8 cellular contexts compared by ENCODE assay signal in the genomic region with DNA sequence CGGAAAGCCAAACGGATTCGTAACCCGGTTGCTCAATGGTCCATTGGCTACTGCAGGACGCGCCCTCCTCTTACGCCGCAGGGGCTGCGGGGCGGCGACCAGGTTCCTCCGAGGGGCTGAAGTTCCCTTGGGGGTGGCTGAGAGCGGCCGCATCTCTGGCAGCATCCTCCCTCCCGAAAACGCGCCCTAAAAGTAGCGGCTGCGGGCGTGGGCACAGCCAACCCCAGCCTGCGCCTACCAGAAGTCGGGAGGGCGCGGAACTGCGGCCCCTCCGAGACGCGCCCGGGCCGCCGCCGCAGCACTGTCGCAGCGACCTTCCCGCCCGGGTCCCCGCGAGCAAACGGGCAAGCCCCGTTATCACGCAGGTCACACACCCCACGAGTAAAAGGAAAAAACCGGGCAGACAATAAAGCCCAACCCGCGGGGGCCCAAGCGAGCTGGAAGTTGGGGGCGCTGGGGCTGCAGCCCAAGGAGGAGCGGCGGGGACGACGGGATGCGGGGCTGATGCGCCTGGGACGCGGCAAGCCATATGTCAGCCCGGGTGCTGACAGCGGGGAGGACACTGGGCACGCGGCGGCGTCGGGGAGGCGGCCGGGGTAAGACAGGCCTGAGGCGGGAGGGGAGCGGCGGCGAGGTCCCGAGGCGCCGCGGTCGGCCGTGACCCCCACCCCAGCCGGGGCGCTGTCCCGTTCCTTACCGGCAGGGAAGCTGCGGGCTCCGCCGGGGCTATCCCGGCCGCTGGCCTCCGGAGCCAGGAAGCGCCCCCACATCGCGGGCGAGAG. TPM values are rescaled to one million over a fixed set of nuclear protein-coding genes. Genes with fewer than 3 reads are reported as not detected.
A peak's percentile ranks its signal among the peaks of the same experiment; 100 is the strongest.
DNase-seq lines count a peak whose midpoint lies in the region; ATAC-seq and TF ChIP-seq lines count a peak whose summit lies in the region.

No MANE protein-coding gene starts in this region.

- DNase-seq in AG08396 (ENCODE audit: low spot score) (peak; percentile 66), NOMO-1 treated with DMSO at 0.1 percent for 48 hours (lab: John Stamatoyannopoulos, UW; ENCODE audit: unreplicated experiment) (peak; percentile 26), fibroblast of lung (ENCODE audit: low read depth in 2 of 2) (peak; percentile 58 to 73), tibial nerve (ENCODE audit: low spot score in 2 of 2) (peak; percentile 16 to 40)
- DNase-seq in activated T-helper 1 cell treated with anti-CD3 and anti-CD28 coated beads, Interleukin-12 subunit alpha, Interleukin-12 subunit beta, Interleukin-2, Interleukin-4 antibody, amounts not matched to agents 30 ng/mL and 10 ng/mL and 1 ng/mL, durations not matched to agents 14 hours and 24 hours and 36 hours (ENCODE audit: low spot score), result peak; percentile 34
- peak; percentile 74 for DNase-seq in natural killer cell treated with Interleukin-12 subunit alpha and Interleukin-12 subunit beta and Interleukin-15 and Interleukin-18, amount 100 ng/mL, for 72 hours (ENCODE audit: low spot score)

- H3K4me3 Mint-ChIP-seq in activated T-helper 1 cell treated with anti-CD3 and anti-CD28 coated beads, Interleukin-12 subunit alpha, Interleukin-12 subunit beta, Interleukin-2, Interleukin-4 antibody, amounts not matched to agents 30 ng/mL and 10 ng/mL and 1 ng/mL, durations not matched to agents 14 hours and 24 hours and 36 hours, result peak overlapping the region; percentile 85
- H3K4me3 Mint-ChIP-seq in natural killer cell treated with Interleukin-12 subunit alpha and Interleukin-12 subunit beta and Interleukin-15 and Interleukin-18, amount 100 ng/mL, for 72 hours, result peak overlapping the region; percentile 91

- H3K36me3 Mint-ChIP-seq in activated T-helper 1 cell treated with anti-CD3 and anti-CD28 coated beads, Interleukin-12 subunit alpha, Interleukin-12 subunit beta, Interleukin-2, Interleukin-4 antibody, amounts not matched to agents 30 ng/mL and 10 ng/mL and 1 ng/mL, durations not matched to agents 14 hours and 24 hours and 36 hours (ENCODE audit: low read depth), result peaks cover 16% of the 10 kb centered on the region
- no peaks in the 10 kb centered on the region for H3K36me3 Mint-ChIP-seq in natural killer cell treated with Interleukin-12 subunit alpha and Interleukin-12 subunit beta and Interleukin-15 and Interleukin-18, amount 100 ng/mL, for 72 hours

- TF ChIP-seq EP300 in tibial nerve (IDR thresholded peaks at IDR 0.05), result peak in 1 of 2 donors; percentile 50

- peak in 1 of 2 donors; percentile 55 for TF ChIP-seq POLR2A in tibial nerve (IDR thresholded peaks at IDR 0.05)

- H3K9ac ChIP-seq in fibroblast of lung (ENCODE audit: insufficient read depth, low read length), result peak overlapping the region; percentile 97

- H3K27ac Mint-ChIP-seq in activated T-helper 1 cell treated with anti-CD3 and anti-CD28 coated beads, Interleukin-12 subunit alpha, Interleukin-12 subunit beta, Interleukin-2, Interleukin-4 antibody, amounts not matched to agents 30 ng/mL and 10 ng/mL and 1 ng/mL, durations not matched to agents 14 hours and 24 hours and 36 hours, result peak overlapping the region; percentile 70
- H3K27ac Mint-ChIP-seq in natural killer cell treated with Interleukin-12 subunit alpha and Interleukin-12 subunit beta and Interleukin-15 and Interleukin-18, amount 100 ng/mL, for 72 hours, result peak overlapping the region; percentile 41 to 86

- H3K4me2 ChIP-seq in fibroblast of lung (ENCODE audit: extremely low read depth, insufficient read depth, low read length), result peak overlapping the region; percentile 93

- H3K4me1 Mint-ChIP-seq in activated T-helper 1 cell treated with anti-CD3 and anti-CD28 coated beads, Interleukin-12 subunit alpha, Interleukin-12 subunit beta, Interleukin-2, Interleukin-4 antibody, amounts not matched to agents 30 ng/mL and 10 ng/mL and 1 ng/mL, durations not matched to agents 14 hours and 24 hours and 36 hours (ENCODE audit: low read depth), result peaks cover 45% of the 10 kb centered on the region
- peaks cover 13 to 26% of the 10 kb centered on the region in 2 donors for H3K4me1 Mint-ChIP-seq in natural killer cell treated with Interleukin-12 subunit alpha and Interleukin-12 subunit beta and Interleukin-15 and Interleukin-18, amount 100 ng/mL, for 72 hours (ENCODE audit: low read depth in 2 of 2)

- H3K4me3 ChIP-seq in fibroblast of lung (replicated peaks in 1 of 4; ENCODE audit: control extremely low read depth in 1 of 4, insufficient read depth in 1 of 4, low read depth in 3 of 4, low read length in 4 of 4) (peak overlapping the region; percentile 85 to 99 (median 93)), tibial nerve (peak overlapping the region; percentile 68 to 97 (median 88))

- ATAC-seq in GM18517 (IDR thresholded peaks at IDR 0.05; ENCODE audit: unreplicated experiment) (peak; percentile 46), HG02981 (IDR thresholded peaks at IDR 0.05; ENCODE audit: unreplicated experiment) (peak; percentile 36)
- peak; percentile 68 to 70 for ATAC-seq in natural killer cell treated with Interleukin-12 subunit alpha and Interleukin-12 subunit beta and Interleukin-15 and Interleukin-18, amount 100 ng/mL, for 72 hours

- no peaks in the 10 kb centered on the region for H3K27me3 ChIP-seq in fibroblast of lung (ENCODE audit: control insufficient read depth, insufficient read depth, low read length)
- H3K27me3 ChIP-seq in tibial nerve, result no peaks in the 10 kb centered on the region

- intact Hi-C loops in activated T-helper 1 cell treated with anti-CD3 and anti-CD28 coated beads, Interleukin-12 subunit alpha, Interleukin-12 subunit beta, Interleukin-2, Interleukin-4 antibody, amounts not matched to agents 30 ng/mL and 10 ng/mL and 1 ng/mL, durations not matched to agents 14 hours and 24 hours and 36 hours (cut with micrococcal nuclease), result loop anchor here (1.0 to 10.0 kb wide), 15 partner anchors 14 to 1168 kb away; a partner anchor contains a TSS

- H3K36me3 ChIP-seq in fibroblast of lung (ENCODE audit: control insufficient read depth, insufficient read depth, low read length) (no peaks in the 10 kb centered on the region), tibial nerve (no peaks in the 10 kb centered on the region)

- no peaks in the 10 kb centered on the region for H3K9me3 Mint-ChIP-seq in activated T-helper 1 cell treated with anti-CD3 and anti-CD28 coated beads, Interleukin-12 subunit alpha, Interleukin-12 subunit beta, Interleukin-2, Interleukin-4 antibody, amounts not matched to agents 30 ng/mL and 10 ng/mL and 1 ng/mL, durations not matched to agents 14 hours and 24 hours and 36 hours
- no peaks in the 10 kb centered on the region for H3K9me3 Mint-ChIP-seq in natural killer cell treated with Interleukin-12 subunit alpha and Interleukin-12 subunit beta and Interleukin-15 and Interleukin-18, amount 100 ng/mL, for 72 hours

- H3K4me1 ChIP-seq in fibroblast of lung (ENCODE audit: control insufficient read depth, extremely low read depth, insufficient read depth, low read length) (peaks cover 3% of the 10 kb centered on the region), tibial nerve (peaks cover 0 to 52% (median 10%) of the 10 kb centered on the region in 4 donors)

- peak overlapping the region; percentile 80 for H2AFZ ChIP-seq in fibroblast of lung (ENCODE audit: low read length)

- peaks cover 2% of the 10 kb centered on the region for H4K20me1 ChIP-seq in fibroblast of lung (ENCODE audit: control insufficient read depth, extremely low read depth, insufficient read depth, low read length)

- peaks cover 55% of the 10 kb centered on the region for H3K79me2 ChIP-seq in fibroblast of lung (ENCODE audit: control insufficient read depth, insufficient read depth, low read length)

- 0% methylated on average over 54 to 60 of the region's 88 CpGs for WGBS in tibial nerve, 2 donors

- H3K27ac ChIP-seq in fibroblast of lung (ENCODE audit: insufficient read depth, low read length) (peak overlapping the region; percentile 89), tibial nerve (peak overlapping the region; percentile 88 to 98 (median 96))

- H3K9me3 ChIP-seq in fibroblast of lung (ENCODE audit: control insufficient read depth, insufficient read depth, low read depth, low read length) (no peaks in the 10 kb centered on the region), tibial nerve (no peaks in the 10 kb centered on the region)

- TF ChIP-seq CTCF in fibroblast of lung (conservative IDR thresholded peaks at IDR 0.05 in 1 of 2, IDR thresholded peaks at IDR 0.05 in 1 of 2; ENCODE audit: low read depth in 1 of 2, low read length in 2 of 2) (no peak), tibial nerve (IDR thresholded peaks at IDR 0.05) (peak in 2 of 5 experiments; percentile 1 to 82)

- no peaks in the 10 kb centered on the region for H3K27me3 Mint-ChIP-seq in activated T-helper 1 cell treated with anti-CD3 and anti-CD28 coated beads, Interleukin-12 subunit alpha, Interleukin-12 subunit beta, Interleukin-2, Interleukin-4 antibody, amounts not matched to agents 30 ng/mL and 10 ng/mL and 1 ng/mL, durations not matched to agents 14 hours and 24 hours and 36 hours (ENCODE audit: insufficient read depth)
- no peaks in the 10 kb centered on the region for H3K27me3 Mint-ChIP-seq in natural killer cell treated with Interleukin-12 subunit alpha and Interleukin-12 subunit beta and Interleukin-15 and Interleukin-18, amount 100 ng/mL, for 72 hours

RNA-seq across cellular contexts. Expression of a gene that starts 0.7 kb away (rescaled TPM):
- total RNA-seq in activated T-helper 1 cell treated with anti-CD3 and anti-CD28 coated beads, Interleukin-12 subunit alpha, Interleukin-12 subunit beta, Interleukin-2, Interleukin-4 antibody, amounts not matched to agents 30 ng/mL and 10 ng/mL and 1 ng/mL, durations not matched to agents 14 hours and 24 hours and 36 hours, result 50.9 and 51.4 TPM in 2 replicates
- total RNA-seq in fibroblast of lung, result 18.5 and 22.0 TPM in 2 replicates
- polyA plus RNA-seq in fibroblast of lung, result 6.4 and 7.3 TPM in 2 replicates
- polyA plus RNA-seq in fibroblast of lung (2012), result 3.2 and 4.7 TPM in 2 replicates
- polyA minus RNA-seq in fibroblast of lung (ENCODE audit: low replicate concordance), result 8.4 and 23.9 TPM in 2 replicates
- 10 to 100 TPM; 35.7 to 47.4 TPM for total RNA-seq in natural killer cell treated with Interleukin-12 subunit alpha and Interleukin-12 subunit beta and Interleukin-15 and Interleukin-18, amount 100 ng/mL, for 72 hours
- total RNA-seq in tibial nerve, result 10 to 100 TPM; 26.7 to 47.4 (median 37.8) TPM

Comparison
In these comparisons a context has a peak if more than half of its experiments do, and no peak if none do; other contexts are left out.
1. Peak in every context shown above with its lines: DNase-seq, ATAC-seq, H3K4me3 ChIP-seq and H3K27ac ChIP-seq.